In the genomic region with DNA sequence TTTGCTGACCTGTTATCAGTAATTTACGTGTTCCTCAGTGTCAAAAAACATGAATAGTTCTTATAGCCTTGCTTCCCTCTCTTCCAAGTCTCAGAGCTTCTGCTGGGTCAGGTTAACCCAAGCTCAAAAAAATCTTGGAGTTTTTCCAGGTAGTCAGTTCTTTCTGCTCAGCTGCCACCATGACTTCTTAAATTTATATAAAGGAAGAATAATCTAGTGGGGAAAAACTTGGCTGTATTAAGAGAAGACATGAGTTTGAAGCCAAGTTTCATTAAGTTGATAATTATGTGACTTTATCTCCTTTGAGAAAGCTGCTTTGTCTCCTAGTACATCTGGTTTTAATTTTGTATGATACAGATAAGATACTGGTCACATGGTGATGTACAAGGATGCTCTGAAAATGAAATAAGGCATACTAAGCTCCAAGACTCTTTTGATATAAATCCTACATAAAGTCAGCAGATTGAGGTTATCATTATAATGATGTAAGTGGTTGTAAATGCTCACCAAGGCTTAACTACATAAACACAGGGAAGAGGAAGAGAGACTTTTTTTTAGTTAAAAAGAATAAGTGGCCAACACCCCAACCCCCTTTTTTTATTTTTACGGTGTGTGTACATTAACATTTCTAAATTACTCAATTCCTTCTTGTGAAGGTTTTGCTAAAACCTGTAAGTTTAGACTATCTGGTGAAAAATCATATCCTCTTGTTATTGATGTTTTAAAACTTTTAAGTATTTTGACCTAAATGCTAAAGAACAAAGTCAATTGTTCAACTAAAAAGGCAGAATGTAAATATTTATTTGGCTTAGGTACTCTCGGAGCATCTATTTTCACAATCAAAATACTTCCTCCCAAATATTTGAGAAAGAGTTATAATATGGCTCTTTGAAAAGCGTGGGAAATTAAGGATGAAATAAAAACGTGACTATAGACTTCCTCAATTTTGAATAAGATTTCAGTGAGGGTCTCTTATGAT, we compare ENCODE assay signal across 13 cellular contexts.
DNase-seq lines count a peak whose midpoint lies in the region; ATAC-seq and TF ChIP-seq lines count a peak whose summit lies in the region.
"Had no signal": no experiment of that assay in that cellular context is flagged by ENCODE, and none has a peak within 500 bp of the region (broad histone marks: within the 10 kb centered on the region; RNA-seq: fewer than 3 reads in every experiment).

No MANE protein-coding gene starts in this region.

- H3K9me3 ChIP-seq in RWPE2 (ENCODE audit: severe bottlenecking) (no peaks in the 10 kb centered on the region), endodermal cell (ENCODE audit: control insufficient read depth, low read length) (no peaks in the 10 kb centered on the region)

- H3K4me3 ChIP-seq in RWPE2 (ENCODE audit: severe bottlenecking) (no peak overlapping the region), endodermal cell (ENCODE audit: low read length) (peak overlapping the region; percentile 28)
- H3K4me3 ChIP-seq: GM23248 had no signal

- no peaks in the 10 kb centered on the region for H3K9me3 Mint-ChIP-seq in activated T-cell treated with anti-CD3 and anti-CD28 coated beads, Interleukin-2, amount 50 U/mL, for 4 hours
- no peaks in the 10 kb centered on the region for H3K9me3 Mint-ChIP-seq in endodermal cell
- H3K9me3 Mint-ChIP-seq in stimulated activated effector memory CD8-positive, alpha-beta T cell treated with anti-CD3 and anti-CD28 coated beads, Interleukin-12 subunit alpha, Interleukin-12 subunit beta, amount 100 ng/mL, for 72 hours: no peaks in the 10 kb centered on the region

- H3K36me3 Mint-ChIP-seq in activated T-cell treated with anti-CD3 and anti-CD28 coated beads, Interleukin-2, amount 50 U/mL, for 4 hours (ENCODE audit: insufficient read depth): no peaks in the 10 kb centered on the region
- no peaks in the 10 kb centered on the region for H3K36me3 Mint-ChIP-seq in endodermal cell (ENCODE audit: low read depth)
- H3K36me3 Mint-ChIP-seq in stimulated activated effector memory CD8-positive, alpha-beta T cell treated with anti-CD3 and anti-CD28 coated beads, Interleukin-12 subunit alpha, Interleukin-12 subunit beta, amount 100 ng/mL, for 72 hours: no peaks in the 10 kb centered on the region

- DNase-seq in activated T-cell treated with anti-CD3 and anti-CD28 coated beads, Interleukin-2, amount 50 U/mL, for 4 hours: no peak
- DNase-seq in activated T-cell treated with anti-CD3 and anti-CD28 coated beads, Interleukin-2, amount 50 U/mL, for 48 hours: no peak
- no peak for DNase-seq in RWPE2 (ENCODE audit: low spot score)
- no peak for DNase-seq in endodermal cell
- DNase-seq in stimulated activated effector memory CD8-positive, alpha-beta T cell treated with anti-CD3 and anti-CD28 coated beads, Interleukin-12 subunit alpha, Interleukin-12 subunit beta, amount 100 ng/mL, for 72 hours (ENCODE audit: low spot score in 2 of 2): no peak
- DNase-seq in LoVo (ENCODE audit: low spot score): no peak
- no peak for DNase-seq in NK-92 treated with Interleukin-12 subunit alpha and Interleukin-12 subunit beta, amount 100 ng/mL, for 24 hours (lab: John Stamatoyannopoulos, UW)
- DNase-seq: activated CD4-positive, CD25-positive, alpha-beta regulatory T cell treated with anti-CD3 and anti-CD28 coated beads, Interleukin-2, amount 50 U/mL, for 72 hours; aorta; GM23248; stimulated activated CD4-positive, alpha-beta T cell treated with anti-CD3 and anti-CD28 coated beads, Interleukin-12 subunit alpha, Interleukin-12 subunit beta, amount 100 ng/mL, for 4 hours had no signal

- peaks cover 69% of the 10 kb centered on the region for H3K4me1 Mint-ChIP-seq in activated T-cell treated with anti-CD3 and anti-CD28 coated beads, Interleukin-2, amount 50 U/mL, for 4 hours (ENCODE audit: low read depth)
- peaks cover 37% of the 10 kb centered on the region for H3K4me1 Mint-ChIP-seq in endodermal cell
- peaks cover 57% of the 10 kb centered on the region for H3K4me1 Mint-ChIP-seq in stimulated activated effector memory CD8-positive, alpha-beta T cell treated with anti-CD3 and anti-CD28 coated beads, Interleukin-12 subunit alpha, Interleukin-12 subunit beta, amount 100 ng/mL, for 72 hours

- H3K36me3 ChIP-seq in RWPE2 (ENCODE audit: low read depth): no peaks in the 10 kb centered on the region
- no peaks in the 10 kb centered on the region for H3K36me3 ChIP-seq in endodermal cell (ENCODE audit: control insufficient read depth, insufficient read depth, low read length)

- ATAC-seq in activated T-cell treated with anti-CD3 and anti-CD28 coated beads, Interleukin-2, amount 50 U/mL, for 4 hours: no peak
- ATAC-seq in RWPE2 (ENCODE audit: low read depth) (no peak), HG03354 (IDR thresholded peaks at IDR 0.05; ENCODE audit: poor library complexity, severe bottlenecking, unreplicated experiment) (no peak)
- ATAC-seq in stimulated activated effector memory CD8-positive, alpha-beta T cell treated with anti-CD3 and anti-CD28 coated beads, Interleukin-12 subunit alpha, Interleukin-12 subunit beta, amount 100 ng/mL, for 72 hours: no peak
- ATAC-seq: Right ventricle myocardium inferior had no signal

- 91 to 96% methylated on average over 3 of the region's 5 CpGs for WGBS in endodermal cell (ENCODE audit: insufficient coverage in 1 of 2, insufficient read length in 1 of 2), 2 experiments

- H3K4me1 ChIP-seq in RWPE2 (ENCODE audit: insufficient read depth, poor library complexity, severe bottlenecking): peaks cover 48% of the 10 kb centered on the region
- H3K4me1 ChIP-seq in endodermal cell (ENCODE audit: control insufficient read depth, insufficient read depth, low read length): peaks cover 13% of the 10 kb centered on the region

- TF ChIP-seq CTCF in RWPE2 (IDR thresholded peaks at IDR 0.05; ENCODE audit: poor library complexity, severe bottlenecking) (no peak), endodermal cell (conservative IDR thresholded peaks at IDR 0.05) (no peak)

- H3K4me3 Mint-ChIP-seq in activated T-cell treated with anti-CD3 and anti-CD28 coated beads, Interleukin-2, amount 50 U/mL, for 4 hours: peak overlapping the region; percentile 3
- H3K4me3 Mint-ChIP-seq in endodermal cell: no peak overlapping the region
- H3K4me3 Mint-ChIP-seq in stimulated activated effector memory CD8-positive, alpha-beta T cell treated with anti-CD3 and anti-CD28 coated beads, Interleukin-12 subunit alpha, Interleukin-12 subunit beta, amount 100 ng/mL, for 72 hours: peak overlapping the region; percentile 16

- H3K27me3 Mint-ChIP-seq in activated T-cell treated with anti-CD3 and anti-CD28 coated beads, Interleukin-2, amount 50 U/mL, for 4 hours (ENCODE audit: low read depth): no peaks in the 10 kb centered on the region
- H3K27me3 Mint-ChIP-seq in endodermal cell (ENCODE audit: insufficient read depth): no peaks in the 10 kb centered on the region

- H3K27ac ChIP-seq in RWPE2 (ENCODE audit: poor library complexity, severe bottlenecking): peak overlapping the region; percentile 99
- no peak overlapping the region for H3K27ac ChIP-seq in endodermal cell (ENCODE audit: low read depth, low read length)
- H3K27ac ChIP-seq: GM23248 had no signal

- no peak overlapping the region for H3K27ac Mint-ChIP-seq in endodermal cell
- no peak overlapping the region for H3K27ac Mint-ChIP-seq in stimulated activated effector memory CD8-positive, alpha-beta T cell treated with anti-CD3 and anti-CD28 coated beads, Interleukin-12 subunit alpha, Interleukin-12 subunit beta, amount 100 ng/mL, for 72 hours

- no peak overlapping the region for H3K9ac ChIP-seq in endodermal cell (ENCODE audit: extremely low read depth, low read length, poor library complexity, severe bottlenecking)
- H3K9ac ChIP-seq: GM23248 had no signal

- no peaks in the 10 kb centered on the region for H3K27me3 ChIP-seq in RWPE2 (ENCODE audit: insufficient read depth, poor library complexity, severe bottlenecking)
- H3K27me3 ChIP-seq in endodermal cell (ENCODE audit: control insufficient read depth, insufficient read depth, low read length, poor library complexity, severe bottlenecking): no peaks in the 10 kb centered on the region
